Comparison of ENCODE assay signal across 1 cellular context in the genomic region with DNA sequence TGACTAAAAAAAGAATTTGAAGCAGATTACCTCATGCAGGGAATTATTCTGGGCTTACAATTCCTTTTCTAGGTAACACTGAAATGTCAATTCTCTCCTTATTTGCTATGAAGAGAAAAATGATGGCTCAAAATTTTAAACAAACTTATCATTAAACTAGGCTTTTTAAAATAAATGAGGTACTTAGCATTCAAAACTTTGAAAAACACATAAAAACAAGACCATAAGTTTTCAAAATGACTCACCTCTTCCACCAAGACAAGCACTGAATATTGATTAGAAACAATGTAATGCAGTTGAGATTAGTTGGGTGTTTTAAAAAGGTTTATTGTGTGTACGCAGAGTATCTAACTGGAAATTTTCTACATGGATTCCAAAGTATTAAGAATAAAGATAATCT.
TF ChIP-seq lines count a peak whose summit lies in the region.

No MANE protein-coding gene starts in this region.

TF ChIP-seq in GM12878, 131 proteins besides CTCF, POLR2A, EP300 and RAD21 (continued from another document):
- TF ChIP-seq, protein P1, sequence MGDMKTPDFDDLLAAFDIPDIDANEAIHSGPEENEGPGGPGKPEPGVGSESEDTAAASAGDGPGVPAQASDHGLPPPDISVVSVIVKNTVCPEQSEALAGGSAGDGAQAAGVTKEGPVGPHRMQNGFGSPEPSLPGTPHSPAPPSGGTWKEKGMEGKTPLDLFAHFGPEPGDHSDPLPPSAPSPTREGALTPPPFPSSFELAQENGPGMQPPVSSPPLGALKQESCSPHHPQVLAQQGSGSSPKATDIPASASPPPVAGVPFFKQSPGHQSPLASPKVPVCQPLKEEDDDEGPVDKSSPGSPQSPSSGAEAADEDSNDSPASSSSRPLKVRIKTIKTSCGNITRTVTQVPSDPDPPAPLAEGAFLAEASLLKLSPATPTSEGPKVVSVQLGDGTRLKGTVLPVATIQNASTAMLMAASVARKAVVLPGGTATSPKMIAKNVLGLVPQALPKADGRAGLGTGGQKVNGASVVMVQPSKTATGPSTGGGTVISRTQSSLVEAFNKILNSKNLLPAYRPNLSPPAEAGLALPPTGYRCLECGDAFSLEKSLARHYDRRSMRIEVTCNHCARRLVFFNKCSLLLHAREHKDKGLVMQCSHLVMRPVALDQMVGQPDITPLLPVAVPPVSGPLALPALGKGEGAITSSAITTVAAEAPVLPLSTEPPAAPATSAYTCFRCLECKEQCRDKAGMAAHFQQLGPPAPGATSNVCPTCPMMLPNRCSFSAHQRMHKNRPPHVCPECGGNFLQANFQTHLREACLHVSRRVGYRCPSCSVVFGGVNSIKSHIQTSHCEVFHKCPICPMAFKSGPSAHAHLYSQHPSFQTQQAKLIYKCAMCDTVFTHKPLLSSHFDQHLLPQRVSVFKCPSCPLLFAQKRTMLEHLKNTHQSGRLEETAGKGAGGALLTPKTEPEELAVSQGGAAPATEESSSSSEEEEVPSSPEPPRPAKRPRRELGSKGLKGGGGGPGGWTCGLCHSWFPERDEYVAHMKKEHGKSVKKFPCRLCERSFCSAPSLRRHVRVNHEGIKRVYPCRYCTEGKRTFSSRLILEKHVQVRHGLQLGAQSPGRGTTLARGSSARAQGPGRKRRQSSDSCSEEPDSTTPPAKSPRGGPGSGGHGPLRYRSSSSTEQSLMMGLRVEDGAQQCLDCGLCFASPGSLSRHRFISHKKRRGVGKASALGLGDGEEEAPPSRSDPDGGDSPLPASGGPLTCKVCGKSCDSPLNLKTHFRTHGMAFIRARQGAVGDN (IDR thresholded peaks at IDR 0.05) = no peak
- TF ChIP-seq JUNB (IDR thresholded peaks at IDR 0.05) (peak; percentile 69), SREBF1 (IDR thresholded peaks at IDR 0.05; ENCODE audit: low read length) (no peak), KDM1A (IDR thresholded peaks at IDR 0.05; ENCODE audit: borderline replicate concordance) (no peak), ESRRA (IDR thresholded peaks at IDR 0.05; ENCODE audit: low read length) (no peak), ATF7 (IDR thresholded peaks at IDR 0.05; ENCODE audit: low read depth) (no peak), NFIC (IDR thresholded peaks at IDR 0.05; ENCODE audit: low read depth, low read length) (peak; percentile 35; the same call in 1 of the 2 replicates)
- TF ChIP-seq, protein P2, sequence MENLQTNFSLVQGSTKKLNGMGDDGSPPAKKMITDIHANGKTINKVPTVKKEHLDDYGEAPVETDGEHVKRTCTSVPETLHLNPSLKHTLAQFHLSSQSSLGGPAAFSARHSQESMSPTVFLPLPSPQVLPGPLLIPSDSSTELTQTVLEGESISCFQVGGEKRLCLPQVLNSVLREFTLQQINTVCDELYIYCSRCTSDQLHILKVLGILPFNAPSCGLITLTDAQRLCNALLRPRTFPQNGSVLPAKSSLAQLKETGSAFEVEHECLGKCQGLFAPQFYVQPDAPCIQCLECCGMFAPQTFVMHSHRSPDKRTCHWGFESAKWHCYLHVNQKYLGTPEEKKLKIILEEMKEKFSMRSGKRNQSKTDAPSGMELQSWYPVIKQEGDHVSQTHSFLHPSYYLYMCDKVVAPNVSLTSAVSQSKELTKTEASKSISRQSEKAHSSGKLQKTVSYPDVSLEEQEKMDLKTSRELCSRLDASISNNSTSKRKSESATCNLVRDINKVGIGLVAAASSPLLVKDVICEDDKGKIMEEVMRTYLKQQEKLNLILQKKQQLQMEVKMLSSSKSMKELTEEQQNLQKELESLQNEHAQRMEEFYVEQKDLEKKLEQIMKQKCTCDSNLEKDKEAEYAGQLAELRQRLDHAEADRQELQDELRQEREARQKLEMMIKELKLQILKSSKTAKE (IDR thresholded peaks at IDR 0.05; ENCODE audit: low read depth, poor library complexity, severe bottlenecking) = no peak
